1 cellular context compared by ENCODE assay signal in the genomic region with DNA sequence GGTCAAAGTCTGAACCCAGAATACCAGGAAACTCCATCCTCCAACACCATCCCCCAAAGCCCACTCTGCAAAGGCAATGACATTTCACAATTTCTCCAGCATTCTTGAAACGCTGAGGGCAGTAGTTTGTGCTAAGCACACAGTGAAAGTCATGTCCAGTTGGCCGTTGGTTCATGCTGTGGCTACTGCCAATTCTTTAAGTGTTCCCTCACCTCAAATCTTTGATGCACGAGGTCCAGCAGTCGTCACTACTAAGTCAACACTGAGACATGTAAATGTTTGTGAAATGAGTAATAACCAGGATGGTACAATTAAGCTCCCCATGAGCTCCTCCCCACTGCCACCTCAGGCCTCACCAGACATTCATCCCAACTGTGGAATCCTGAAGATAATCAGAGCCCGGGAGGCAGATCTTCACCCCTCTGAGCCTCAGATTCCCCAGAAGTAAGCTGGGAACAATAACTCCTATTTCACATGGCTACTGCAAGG.
A peak's percentile ranks its signal among the peaks of the same experiment; 100 is the strongest.
TF ChIP-seq lines count a peak whose summit lies in the region.

No MANE protein-coding gene starts in this region.

TF ChIP-seq in HepG2, 621 proteins besides CTCF, POLR2A, EP300 and RAD21 (continued from another document and continues in another):
- TF ChIP-seq, protein P1, sequence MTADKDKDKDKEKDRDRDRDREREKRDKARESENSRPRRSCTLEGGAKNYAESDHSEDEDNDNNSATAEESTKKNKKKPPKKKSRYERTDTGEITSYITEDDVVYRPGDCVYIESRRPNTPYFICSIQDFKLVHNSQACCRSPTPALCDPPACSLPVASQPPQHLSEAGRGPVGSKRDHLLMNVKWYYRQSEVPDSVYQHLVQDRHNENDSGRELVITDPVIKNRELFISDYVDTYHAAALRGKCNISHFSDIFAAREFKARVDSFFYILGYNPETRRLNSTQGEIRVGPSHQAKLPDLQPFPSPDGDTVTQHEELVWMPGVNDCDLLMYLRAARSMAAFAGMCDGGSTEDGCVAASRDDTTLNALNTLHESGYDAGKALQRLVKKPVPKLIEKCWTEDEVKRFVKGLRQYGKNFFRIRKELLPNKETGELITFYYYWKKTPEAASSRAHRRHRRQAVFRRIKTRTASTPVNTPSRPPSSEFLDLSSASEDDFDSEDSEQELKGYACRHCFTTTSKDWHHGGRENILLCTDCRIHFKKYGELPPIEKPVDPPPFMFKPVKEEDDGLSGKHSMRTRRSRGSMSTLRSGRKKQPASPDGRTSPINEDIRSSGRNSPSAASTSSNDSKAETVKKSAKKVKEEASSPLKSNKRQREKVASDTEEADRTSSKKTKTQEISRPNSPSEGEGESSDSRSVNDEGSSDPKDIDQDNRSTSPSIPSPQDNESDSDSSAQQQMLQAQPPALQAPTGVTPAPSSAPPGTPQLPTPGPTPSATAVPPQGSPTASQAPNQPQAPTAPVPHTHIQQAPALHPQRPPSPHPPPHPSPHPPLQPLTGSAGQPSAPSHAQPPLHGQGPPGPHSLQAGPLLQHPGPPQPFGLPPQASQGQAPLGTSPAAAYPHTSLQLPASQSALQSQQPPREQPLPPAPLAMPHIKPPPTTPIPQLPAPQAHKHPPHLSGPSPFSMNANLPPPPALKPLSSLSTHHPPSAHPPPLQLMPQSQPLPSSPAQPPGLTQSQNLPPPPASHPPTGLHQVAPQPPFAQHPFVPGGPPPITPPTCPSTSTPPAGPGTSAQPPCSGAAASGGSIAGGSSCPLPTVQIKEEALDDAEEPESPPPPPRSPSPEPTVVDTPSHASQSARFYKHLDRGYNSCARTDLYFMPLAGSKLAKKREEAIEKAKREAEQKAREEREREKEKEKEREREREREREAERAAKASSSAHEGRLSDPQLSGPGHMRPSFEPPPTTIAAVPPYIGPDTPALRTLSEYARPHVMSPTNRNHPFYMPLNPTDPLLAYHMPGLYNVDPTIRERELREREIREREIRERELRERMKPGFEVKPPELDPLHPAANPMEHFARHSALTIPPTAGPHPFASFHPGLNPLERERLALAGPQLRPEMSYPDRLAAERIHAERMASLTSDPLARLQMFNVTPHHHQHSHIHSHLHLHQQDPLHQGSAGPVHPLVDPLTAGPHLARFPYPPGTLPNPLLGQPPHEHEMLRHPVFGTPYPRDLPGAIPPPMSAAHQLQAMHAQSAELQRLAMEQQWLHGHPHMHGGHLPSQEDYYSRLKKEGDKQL (CRISPR knock-in tag; IDR thresholded peaks at IDR 0.05; ENCODE audit: low read depth), result peak; percentile 54; the same call in 1 of the 2 replicates
- no peak for TF ChIP-seq IKZF4 (CRISPR knock-in tag; IDR thresholded peaks at IDR 0.05; ENCODE audit: borderline replicate concordance, low read depth, not compliant biosample characterization)
- TF ChIP-seq, protein P2, sequence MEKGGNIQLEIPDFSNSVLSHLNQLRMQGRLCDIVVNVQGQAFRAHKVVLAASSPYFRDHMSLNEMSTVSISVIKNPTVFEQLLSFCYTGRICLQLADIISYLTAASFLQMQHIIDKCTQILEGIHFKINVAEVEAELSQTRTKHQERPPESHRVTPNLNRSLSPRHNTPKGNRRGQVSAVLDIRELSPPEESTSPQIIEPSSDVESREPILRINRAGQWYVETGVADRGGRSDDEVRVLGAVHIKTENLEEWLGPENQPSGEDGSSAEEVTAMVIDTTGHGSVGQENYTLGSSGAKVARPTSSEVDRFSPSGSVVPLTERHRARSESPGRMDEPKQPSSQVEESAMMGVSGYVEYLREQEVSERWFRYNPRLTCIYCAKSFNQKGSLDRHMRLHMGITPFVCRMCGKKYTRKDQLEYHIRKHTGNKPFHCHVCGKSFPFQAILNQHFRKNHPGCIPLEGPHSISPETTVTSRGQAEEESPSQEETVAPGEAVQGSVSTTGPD (CRISPR knock-in tag; IDR thresholded peaks at IDR 0.05), result peak; percentile 68; the same call in 1 of the 2 replicates
- no peak for TF ChIP-seq HES4 (CRISPR knock-in tag; IDR thresholded peaks at IDR 0.05; ENCODE audit: borderline replicate concordance)
- TF ChIP-seq ZNF17 (CRISPR knock-in tag; IDR thresholded peaks at IDR 0.05), result no peak
- no peak for TF ChIP-seq ZNF773 (CRISPR knock-in tag; IDR thresholded peaks at IDR 0.05; ENCODE audit: borderline replicate concordance)
- no peak for TF ChIP-seq BRCA1 (CRISPR knock-in tag; IDR thresholded peaks at IDR 0.05)
- TF ChIP-seq ZNF792 (CRISPR knock-in tag; IDR thresholded peaks at IDR 0.05), result peak; percentile 88; the same call in 1 of the 2 replicates
- TF ChIP-seq, protein P3, sequence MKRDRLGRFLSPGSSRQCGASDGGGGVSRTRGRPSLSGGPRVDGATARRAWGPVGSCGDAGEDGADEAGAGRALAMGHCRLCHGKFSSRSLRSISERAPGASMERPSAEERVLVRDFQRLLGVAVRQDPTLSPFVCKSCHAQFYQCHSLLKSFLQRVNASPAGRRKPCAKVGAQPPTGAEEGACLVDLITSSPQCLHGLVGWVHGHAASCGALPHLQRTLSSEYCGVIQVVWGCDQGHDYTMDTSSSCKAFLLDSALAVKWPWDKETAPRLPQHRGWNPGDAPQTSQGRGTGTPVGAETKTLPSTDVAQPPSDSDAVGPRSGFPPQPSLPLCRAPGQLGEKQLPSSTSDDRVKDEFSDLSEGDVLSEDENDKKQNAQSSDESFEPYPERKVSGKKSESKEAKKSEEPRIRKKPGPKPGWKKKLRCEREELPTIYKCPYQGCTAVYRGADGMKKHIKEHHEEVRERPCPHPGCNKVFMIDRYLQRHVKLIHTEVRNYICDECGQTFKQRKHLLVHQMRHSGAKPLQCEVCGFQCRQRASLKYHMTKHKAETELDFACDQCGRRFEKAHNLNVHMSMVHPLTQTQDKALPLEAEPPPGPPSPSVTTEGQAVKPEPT (CRISPR knock-in tag; IDR thresholded peaks at IDR 0.05; ENCODE audit: low read depth), result no peak
- TF ChIP-seq, protein P4, sequence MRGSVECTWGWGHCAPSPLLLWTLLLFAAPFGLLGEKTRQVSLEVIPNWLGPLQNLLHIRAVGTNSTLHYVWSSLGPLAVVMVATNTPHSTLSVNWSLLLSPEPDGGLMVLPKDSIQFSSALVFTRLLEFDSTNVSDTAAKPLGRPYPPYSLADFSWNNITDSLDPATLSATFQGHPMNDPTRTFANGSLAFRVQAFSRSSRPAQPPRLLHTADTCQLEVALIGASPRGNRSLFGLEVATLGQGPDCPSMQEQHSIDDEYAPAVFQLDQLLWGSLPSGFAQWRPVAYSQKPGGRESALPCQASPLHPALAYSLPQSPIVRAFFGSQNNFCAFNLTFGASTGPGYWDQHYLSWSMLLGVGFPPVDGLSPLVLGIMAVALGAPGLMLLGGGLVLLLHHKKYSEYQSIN (CRISPR knock-in tag; IDR thresholded peaks at IDR 0.05; ENCODE audit: borderline replicate concordance), result no peak
- TF ChIP-seq, protein P5, sequence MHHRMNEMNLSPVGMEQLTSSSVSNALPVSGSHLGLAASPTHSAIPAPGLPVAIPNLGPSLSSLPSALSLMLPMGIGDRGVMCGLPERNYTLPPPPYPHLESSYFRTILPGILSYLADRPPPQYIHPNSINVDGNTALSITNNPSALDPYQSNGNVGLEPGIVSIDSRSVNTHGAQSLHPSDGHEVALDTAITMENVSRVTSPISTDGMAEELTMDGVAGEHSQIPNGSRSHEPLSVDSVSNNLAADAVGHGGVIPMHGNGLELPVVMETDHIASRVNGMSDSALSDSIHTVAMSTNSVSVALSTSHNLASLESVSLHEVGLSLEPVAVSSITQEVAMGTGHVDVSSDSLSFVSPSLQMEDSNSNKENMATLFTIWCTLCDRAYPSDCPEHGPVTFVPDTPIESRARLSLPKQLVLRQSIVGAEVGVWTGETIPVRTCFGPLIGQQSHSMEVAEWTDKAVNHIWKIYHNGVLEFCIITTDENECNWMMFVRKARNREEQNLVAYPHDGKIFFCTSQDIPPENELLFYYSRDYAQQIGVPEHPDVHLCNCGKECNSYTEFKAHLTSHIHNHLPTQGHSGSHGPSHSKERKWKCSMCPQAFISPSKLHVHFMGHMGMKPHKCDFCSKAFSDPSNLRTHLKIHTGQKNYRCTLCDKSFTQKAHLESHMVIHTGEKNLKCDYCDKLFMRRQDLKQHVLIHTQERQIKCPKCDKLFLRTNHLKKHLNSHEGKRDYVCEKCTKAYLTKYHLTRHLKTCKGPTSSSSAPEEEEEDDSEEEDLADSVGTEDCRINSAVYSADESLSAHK (CRISPR knock-in tag; IDR thresholded peaks at IDR 0.05; ENCODE audit: borderline replicate concordance), result no peak
- peak; percentile 73 for TF ChIP-seq CREM (IDR thresholded peaks at IDR 0.05)
- TF ChIP-seq CREM (CRISPR knock-in tag; IDR thresholded peaks at IDR 0.05), result no peak
- TF ChIP-seq ZNF44 (CRISPR knock-in tag; IDR thresholded peaks at IDR 0.05), result no peak
- TF ChIP-seq, protein P6, sequence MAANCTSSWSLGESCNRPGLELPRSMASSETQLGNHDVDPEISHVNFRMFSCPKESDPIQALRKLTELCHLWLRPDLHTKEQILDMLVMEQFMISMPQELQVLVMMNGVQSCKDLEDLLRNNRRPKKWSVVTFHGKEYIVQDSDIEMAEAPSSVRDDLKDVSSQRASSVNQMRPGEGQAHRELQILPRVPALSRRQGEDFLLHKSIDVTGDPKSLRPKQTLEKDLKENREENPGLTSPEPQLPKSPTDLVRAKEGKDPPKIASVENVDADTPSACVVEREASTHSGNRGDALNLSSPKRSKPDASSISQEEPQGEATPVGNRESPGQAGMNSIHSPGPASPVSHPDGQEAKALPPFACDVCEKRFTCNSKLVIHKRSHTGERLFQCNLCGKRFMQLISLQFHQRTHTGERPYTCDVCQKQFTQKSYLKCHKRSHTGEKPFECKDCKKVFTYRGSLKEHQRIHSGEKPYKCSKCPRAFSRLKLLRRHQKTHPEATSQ (CRISPR knock-in tag; IDR thresholded peaks at IDR 0.05; ENCODE audit: borderline replicate concordance), result peak; percentile 46; the same call in 1 of the 2 replicates
- TF ChIP-seq FIP1L1 (IDR thresholded peaks at IDR 0.05; ENCODE audit: borderline replicate concordance, insufficient read depth, low read depth, low read length), result no peak
- TF ChIP-seq ZNF441 (CRISPR knock-in tag; IDR thresholded peaks at IDR 0.05; ENCODE audit: borderline replicate concordance), result no peak; the same call in 1 of the 2 replicates
- TF ChIP-seq NAIF1 (CRISPR knock-in tag; IDR thresholded peaks at IDR 0.05; ENCODE audit: borderline replicate concordance), result 0 out of 2 replicates have a peak, but pooled peaks have one; percentile 20
- TF ChIP-seq ZNF251 (CRISPR knock-in tag; IDR thresholded peaks at IDR 0.05), result no peak
- TF ChIP-seq, protein P7, sequence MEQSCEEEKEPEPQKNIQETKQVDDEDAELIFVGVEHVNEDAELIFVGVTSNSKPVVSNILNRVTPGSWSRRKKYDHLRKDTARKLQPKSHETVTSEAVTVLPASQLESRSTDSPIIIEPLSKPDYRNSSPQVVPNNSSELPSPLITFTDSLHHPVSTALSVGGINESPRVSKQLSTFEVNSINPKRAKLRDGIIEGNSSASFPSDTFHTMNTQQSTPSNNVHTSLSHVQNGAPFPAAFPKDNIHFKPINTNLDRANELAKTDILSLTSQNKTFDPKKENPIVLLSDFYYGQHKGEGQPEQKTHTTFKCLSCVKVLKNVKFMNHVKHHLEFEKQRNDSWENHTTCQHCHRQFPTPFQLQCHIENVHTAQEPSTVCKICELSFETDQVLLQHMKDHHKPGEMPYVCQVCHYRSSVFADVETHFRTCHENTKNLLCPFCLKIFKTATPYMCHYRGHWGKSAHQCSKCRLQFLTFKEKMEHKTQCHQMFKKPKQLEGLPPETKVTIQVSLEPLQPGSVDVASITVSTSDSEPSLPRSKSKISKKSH (CRISPR knock-in tag; IDR thresholded peaks at IDR 0.05; ENCODE audit: borderline replicate concordance), result no peak
- TF ChIP-seq ELF1 (CRISPR knock-in tag; IDR thresholded peaks at IDR 0.05), result peak; percentile 37
- TF ChIP-seq, protein P8, sequence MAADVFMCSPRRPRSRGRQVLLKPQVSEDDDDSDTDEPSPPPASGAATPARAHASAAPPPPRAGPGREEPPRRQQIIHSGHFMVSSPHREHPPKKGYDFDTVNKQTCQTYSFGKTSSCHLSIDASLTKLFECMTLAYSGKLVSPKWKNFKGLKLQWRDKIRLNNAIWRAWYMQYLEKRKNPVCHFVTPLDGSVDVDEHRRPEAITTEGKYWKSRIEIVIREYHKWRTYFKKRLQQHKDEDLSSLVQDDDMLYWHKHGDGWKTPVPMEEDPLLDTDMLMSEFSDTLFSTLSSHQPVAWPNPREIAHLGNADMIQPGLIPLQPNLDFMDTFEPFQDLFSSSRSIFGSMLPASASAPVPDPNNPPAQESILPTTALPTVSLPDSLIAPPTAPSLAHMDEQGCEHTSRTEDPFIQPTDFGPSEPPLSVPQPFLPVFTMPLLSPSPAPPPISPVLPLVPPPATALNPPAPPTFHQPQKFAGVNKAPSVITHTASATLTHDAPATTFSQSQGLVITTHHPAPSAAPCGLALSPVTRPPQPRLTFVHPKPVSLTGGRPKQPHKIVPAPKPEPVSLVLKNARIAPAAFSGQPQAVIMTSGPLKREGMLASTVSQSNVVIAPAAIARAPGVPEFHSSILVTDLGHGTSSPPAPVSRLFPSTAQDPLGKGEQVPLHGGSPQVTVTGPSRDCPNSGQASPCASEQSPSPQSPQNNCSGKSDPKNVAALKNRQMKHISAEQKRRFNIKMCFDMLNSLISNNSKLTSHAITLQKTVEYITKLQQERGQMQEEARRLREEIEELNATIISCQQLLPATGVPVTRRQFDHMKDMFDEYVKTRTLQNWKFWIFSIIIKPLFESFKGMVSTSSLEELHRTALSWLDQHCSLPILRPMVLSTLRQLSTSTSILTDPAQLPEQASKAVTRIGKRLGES (CRISPR knock-in tag; IDR thresholded peaks at IDR 0.05; ENCODE audit: borderline replicate concordance), result no peak
- TF ChIP-seq TBX3 (IDR thresholded peaks at IDR 0.05; ENCODE audit: borderline replicate concordance), result peak; percentile 74; the same call in 1 of the 2 replicates
- no peak for TF ChIP-seq ZNF24 (IDR thresholded peaks at IDR 0.05)
- TF ChIP-seq SMAD3 (CRISPR knock-in tag; IDR thresholded peaks at IDR 0.05), result peak; percentile 71; the same call in 1 of the 2 replicates
- no peak for TF ChIP-seq ZNF670 (CRISPR knock-in tag; IDR thresholded peaks at IDR 0.05; ENCODE audit: borderline replicate concordance)
- no peak for TF ChIP-seq SATB2 (CRISPR knock-in tag; IDR thresholded peaks at IDR 0.05)
- no peak for TF ChIP-seq SAFB2 (CRISPR knock-in tag; IDR thresholded peaks at IDR 0.05; ENCODE audit: borderline replicate concordance, low read depth)
- no peak for TF ChIP-seq PAWR (CRISPR knock-in tag; IDR thresholded peaks at IDR 0.05; ENCODE audit: borderline replicate concordance)
- TF ChIP-seq CEBPG (CRISPR knock-in tag; IDR thresholded peaks at IDR 0.05), result peak; percentile 96
- peak; percentile 77; the same call in 1 of the 2 replicates for TF ChIP-seq ZNF562 (CRISPR knock-in tag; IDR thresholded peaks at IDR 0.05; ENCODE audit: borderline replicate concordance)
- peak; percentile 89 for TF ChIP-seq HDAC2 (CRISPR knock-in tag; IDR thresholded peaks at IDR 0.05)
- TF ChIP-seq MAFG (CRISPR knock-in tag; IDR thresholded peaks at IDR 0.05), result no peak
- TF ChIP-seq, protein P9, sequence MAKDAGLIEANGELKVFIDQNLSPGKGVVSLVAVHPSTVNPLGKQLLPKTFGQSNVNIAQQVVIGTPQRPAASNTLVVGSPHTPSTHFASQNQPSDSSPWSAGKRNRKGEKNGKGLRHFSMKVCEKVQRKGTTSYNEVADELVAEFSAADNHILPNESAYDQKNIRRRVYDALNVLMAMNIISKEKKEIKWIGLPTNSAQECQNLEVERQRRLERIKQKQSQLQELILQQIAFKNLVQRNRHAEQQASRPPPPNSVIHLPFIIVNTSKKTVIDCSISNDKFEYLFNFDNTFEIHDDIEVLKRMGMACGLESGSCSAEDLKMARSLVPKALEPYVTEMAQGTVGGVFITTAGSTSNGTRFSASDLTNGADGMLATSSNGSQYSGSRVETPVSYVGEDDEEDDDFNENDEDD (CRISPR knock-in tag; IDR thresholded peaks at IDR 0.05; ENCODE audit: borderline replicate concordance), result peak; percentile 76; the same call in 1 of the 2 replicates
- no peak for TF ChIP-seq ARNT2 (CRISPR knock-in tag; IDR thresholded peaks at IDR 0.05; ENCODE audit: low read depth)
- TF ChIP-seq MZF1 (CRISPR knock-in tag; IDR thresholded peaks at IDR 0.05; ENCODE audit: borderline replicate concordance), result no peak
- TF ChIP-seq ZFP36 (IDR thresholded peaks at IDR 0.05; ENCODE audit: borderline replicate concordance, low read depth, low read length, partially characterized antibody), result no peak
- no peak for TF ChIP-seq ZNF816 (CRISPR knock-in tag; IDR thresholded peaks at IDR 0.05; ENCODE audit: borderline replicate concordance)
- no peak for TF ChIP-seq KDM4B (CRISPR knock-in tag; IDR thresholded peaks at IDR 0.05)
